ENCODE assay signal across 7 cellular contexts in the genomic region with DNA sequence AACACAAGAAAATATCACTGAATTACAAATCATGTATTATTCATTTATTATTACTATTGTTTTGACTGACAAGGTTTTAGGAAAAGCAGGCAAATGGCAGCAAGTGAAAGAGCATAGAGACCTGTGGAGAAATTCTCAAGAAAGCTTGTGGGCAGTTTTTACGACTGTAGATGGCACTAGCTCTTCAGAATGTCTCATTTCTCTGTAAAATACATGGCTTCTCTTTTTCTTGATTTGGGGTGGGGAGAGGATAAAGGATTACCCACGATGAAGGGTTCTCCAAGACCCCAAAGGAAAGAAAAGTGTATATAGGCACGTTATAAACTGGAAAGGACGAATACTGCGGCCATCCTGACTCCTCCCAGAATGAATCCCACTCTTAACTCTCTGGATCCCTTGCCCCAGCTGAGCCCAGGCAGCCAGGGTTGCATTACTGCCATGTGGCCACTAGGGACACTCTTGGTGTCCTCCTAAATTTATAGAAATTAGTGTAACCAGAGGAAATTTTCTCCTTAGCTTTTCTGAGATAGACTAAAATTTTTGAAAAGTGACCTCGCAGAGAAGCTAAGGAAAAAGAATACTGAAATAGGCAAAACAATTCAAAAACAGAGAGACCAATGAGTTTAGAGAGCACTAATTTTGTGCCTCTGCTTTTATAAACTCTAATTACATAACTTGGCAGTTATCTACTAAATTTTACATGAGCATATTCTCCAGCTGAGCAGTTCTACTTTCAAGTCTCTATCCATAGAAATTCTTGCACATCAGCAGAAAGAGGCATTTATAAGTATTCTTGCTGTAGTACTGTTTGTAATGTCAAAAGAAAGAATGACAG. TPM values are rescaled to one million over a fixed set of nuclear protein-coding genes. Genes with fewer than 3 reads are reported as not detected.
A peak's percentile ranks its signal among the peaks of the same experiment; 100 is the strongest.
DNase-seq lines count a peak whose midpoint lies in the region; ATAC-seq and TF ChIP-seq lines count a peak whose summit lies in the region.

No MANE protein-coding gene starts in this region.

- H3K9me3 ChIP-seq in PC-3 (ENCODE audit: low read length) (no peaks in the 10 kb centered on the region), thyroid gland (no peaks in the 10 kb centered on the region)

- no peak overlapping the region for H3K4me3 ChIP-seq in PC-3 (ENCODE audit: low read length)
- peak overlapping the region; percentile 23 for H3K4me3 ChIP-seq in choroid plexus epithelial cell (ENCODE audit: low read depth, low read length)
- H3K4me3 ChIP-seq in thyroid gland (replicated peaks in 1 of 3), result no peak overlapping the region

- ATAC-seq in GM21786 (IDR thresholded peaks at IDR 0.05; ENCODE audit: unreplicated experiment) (peak; percentile 64), PC-3 (0 out of 2 replicates have a peak, but pooled peaks have one; percentile 27)

- no peak for TF ChIP-seq POLR2A in thyroid gland (IDR thresholded peaks at IDR 0.05)

- TF ChIP-seq CTCF in PC-3 (conservative IDR thresholded peaks at IDR 0.05; ENCODE audit: low read depth, low read length), result peak; percentile 76
- TF ChIP-seq CTCF in choroid plexus epithelial cell (conservative IDR thresholded peaks at IDR 0.05; ENCODE audit: low read depth, low read length), result peak; percentile 71
- TF ChIP-seq CTCF in thyroid gland (IDR thresholded peaks at IDR 0.05), result peak; percentile 50 to 72 (median 51)

- no peaks in the 10 kb centered on the region for H3F3A ChIP-seq in PC-3 (ENCODE audit: low read length, unreplicated experiment)

- BruUV-seq in PC-3 (replicated peaks; lab: Mats Ljungman, UMichigan), result no TSS peak

- WGBS in thyroid gland, 2 donors, result 0 to 2% methylated on average over 6 of the region's 6 CpGs

- H3K27me3 ChIP-seq in PC-3 (ENCODE audit: low read length), result no peaks in the 10 kb centered on the region
- H3K27me3 ChIP-seq in thyroid gland, result no peaks in the 10 kb centered on the region

- DNase-seq in EH (ENCODE audit: low read depth), result peak; percentile 4
- DNase-seq in PC-3, result peak; percentile 56
- peak; percentile 33 for DNase-seq in choroid plexus epithelial cell (ENCODE audit: low read depth)
- peak; percentile 60 for DNase-seq in left kidney (ENCODE audit: low read depth, low spot score)
- DNase-seq in thyroid gland, result peak; percentile 21 to 39
- DNase-seq in SHP77 (lab: John Stamatoyannopoulos, UW), result no peak

- POLR2A ChIA-PET in PC-3 (lab: Charles Lee; ENCODE audit: unreplicated experiment), result no interaction called here

- H2AFZ ChIP-seq in PC-3 (ENCODE audit: low read length), result no peak overlapping the region

- H4K20me1 ChIP-seq in PC-3 (ENCODE audit: low read length), result no peaks in the 10 kb centered on the region

- CTCF ChIA-PET in PC-3 (lab: Charles Lee), result no interaction called here

- H3K27ac ChIP-seq in PC-3 (ENCODE audit: low read length) (no peak overlapping the region), thyroid gland (no peak overlapping the region)

- intact Hi-C loops in PC-3 (cut with micrococcal nuclease), result no loop called here
- intact Hi-C loops in thyroid gland (cut with DNase I), result no loop called here

- H3K4me1 ChIP-seq in PC-3 (ENCODE audit: insufficient read depth, low read length) (no peaks in the 10 kb centered on the region; the same call in 1 of the 2 replicates), thyroid gland (no peaks in the 10 kb centered on the region)

- no peaks in the 10 kb centered on the region for H3K9me2 ChIP-seq in PC-3 (replicated peaks; ENCODE audit: low read length)

- H3K4me2 ChIP-seq in PC-3 (ENCODE audit: low read length), result peak overlapping the region; percentile 64; the same call in 1 of the 2 replicates

- H3K36me3 ChIP-seq in PC-3 (ENCODE audit: low read depth, low read length) (no peaks in the 10 kb centered on the region), thyroid gland (no peaks in the 10 kb centered on the region)

- H3K9ac ChIP-seq in PC-3 (ENCODE audit: low read length), result no peak overlapping the region

- H3K79me2 ChIP-seq in PC-3 (ENCODE audit: low read length), result no peaks in the 10 kb centered on the region

RNA-seq across cellular contexts. Expression of a gene that starts 37.7 kb away (rescaled TPM):
- total RNA-seq in PC-3 (2014; rRNA removed) (not detected in 2 replicates), thyroid gland (under 1 TPM; 0.40 to 0.88 (median 0.52) TPM)

Comparison
In these comparisons a context has a peak if more than half of its experiments do, and no peak if none do; other contexts are left out.
1. DNase-seq: peak in EH (single experiment), PC-3 (single experiment), choroid plexus epithelial cell (single experiment), left kidney (single experiment) and thyroid gland (2 of 2); none in SHP77 (0 of 2).
2. Peak in every context shown above with its lines, with median percentiles within 50 percentile points of each other: CTCF ChIP-seq.